Comparison of ENCODE assay signal across 12 cellular contexts in the genomic region with DNA sequence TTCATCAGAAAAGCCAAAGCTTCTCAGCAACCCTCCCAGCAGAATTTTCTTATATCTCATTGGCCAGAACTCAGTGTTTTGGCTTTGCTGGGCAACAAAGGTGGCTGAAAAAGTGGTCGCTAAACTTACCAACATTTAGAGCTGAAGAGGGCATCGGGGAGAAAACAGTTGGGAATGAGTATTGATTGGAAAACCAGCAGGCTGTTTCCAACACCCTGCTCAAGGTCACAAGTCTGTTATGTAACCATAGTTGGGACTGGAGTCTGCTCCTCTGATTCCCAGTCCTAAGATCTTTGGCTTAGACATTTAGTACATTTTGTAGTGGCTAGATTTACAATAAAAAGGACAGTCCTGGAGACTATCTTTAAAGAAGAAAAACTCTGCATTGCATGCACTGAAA. TPM values are rescaled to one million over a fixed set of nuclear protein-coding genes. Genes with fewer than 3 reads are reported as not detected.
"Had no signal": no experiment of that assay in that cellular context is flagged by ENCODE, and none has a peak within 500 bp of the region (broad histone marks: within the 10 kb centered on the region; RNA-seq: fewer than 3 reads in every experiment).

No MANE protein-coding gene starts in this region.

- H3K27ac ChIP-seq: GM23248, HL-60 had no signal

- H3K9me3 ChIP-seq: HAP-1 had no signal

- H3K9ac ChIP-seq: GM23248 had no signal

- ATAC-seq: HCT116, K562 had no signal

- H3K4me1 ChIP-seq: HAP-1 had no signal

- DNase-seq: GM23248, GOT3, H7, HFFc6, IMR-90, KG1 had no signal

- H3K36me3 ChIP-seq: HAP-1 had no signal

- H3K4me3 ChIP-seq: GM23248, HAP-1, K562 had no signal

RNA-seq across cellular contexts. Expression of a gene that starts 17.1 kb away (rescaled TPM):
- total RNA-seq: GM23248, H4, H7, HFFc6, HT1080, IMR-90, K562 had no signal
- polyA plus RNA-seq: GM23248, K562 had no signal
